In genomic region chr3:169116056-169116693, GRCh38 we compare ENCODE assay signal across 27 cellular contexts.
"Had no signal": no experiment of that assay in that cellular context is flagged by ENCODE, and none has a peak within 500 bp of the region (broad histone marks: within the 10 kb centered on the region; RNA-seq: fewer than 3 reads in every experiment).

No MANE protein-coding gene starts in this region.

- H3K27me3 ChIP-seq: suprapubic skin, tibial nerve had no signal

- H3K27me3 Mint-ChIP-seq: dendritic cell treated with granulocyte-macrophage colony-stimulating factor and Interleukin-4, amounts not matched to agents 40 ng/mL and 50 ng/mL, for 4 days; stimulated activated naive CD8-positive, alpha-beta T cell treated with anti-CD3 and anti-CD28 coated beads, Interleukin-15, amount 100 ng/mL, for 72 hours had no signal

- H3K27ac ChIP-seq: suprapubic skin, tibial nerve, WERI-Rb-1 had no signal

- ATAC-seq: activated CD8-positive, alpha-beta T cell treated with anti-CD3 and anti-CD28 coated beads, Interleukin-2, amount 10 ng/mL, durations not matched to agents 7 days and 5 days; activated naive CD4-positive, alpha-beta T cell treated with anti-CD3 and anti-CD28 coated beads, Interleukin-2, amount 50 U/mL, for 72 hours; naive thymus-derived CD4-positive, alpha-beta T cell; stimulated activated effector memory CD8-positive, alpha-beta T cell treated with anti-CD3 and anti-CD28 coated beads, Interleukin-12 subunit alpha, Interleukin-12 subunit beta, amount 100 ng/mL, for 72 hours; stimulated activated naive CD8-positive, alpha-beta T cell treated with anti-CD3 and anti-CD28 coated beads, Interleukin-15, amount 100 ng/mL, for 72 hours; T-cell had no signal

- H3K4me1 ChIP-seq: suprapubic skin, tibial nerve had no signal

- H3K4me3 Mint-ChIP-seq: activated CD8-positive, alpha-beta T cell treated with anti-CD3 and anti-CD28 coated beads, Interleukin-2, amount 10 ng/mL, durations not matched to agents 7 days and 5 days; activated T-helper 1 cell treated with anti-CD3 and anti-CD28 coated beads, Interleukin-12 subunit alpha, Interleukin-12 subunit beta, Interleukin-2, Interleukin-4 antibody, amounts not matched to agents 30 ng/mL and 10 ng/mL and 1 ng/mL, durations not matched to agents 14 hours and 24 hours and 36 hours; brain; dendritic cell treated with granulocyte-macrophage colony-stimulating factor and Interleukin-4, amounts not matched to agents 40 ng/mL and 50 ng/mL, for 4 days; naive thymus-derived CD4-positive, alpha-beta T cell; neural crest cell; stimulated activated effector memory CD8-positive, alpha-beta T cell treated with anti-CD3 and anti-CD28 coated beads, Interleukin-12 subunit alpha, Interleukin-12 subunit beta, amount 100 ng/mL, for 72 hours; stimulated activated naive CD8-positive, alpha-beta T cell treated with anti-CD3 and anti-CD28 coated beads, Interleukin-15, amount 100 ng/mL, for 72 hours; T-cell; T-helper 2 cell treated with Interferon-gamma antibody and Interleukin-4, amounts not matched to agents 5 μg/mL and 100 μg/mL, for 36 hours had no signal

- DNase-seq: activated CD4-positive, alpha-beta T cell treated with anti-CD3 and anti-CD28 coated beads, Interleukin-2, amount 50 U/mL, for 1 hour; activated CD4-positive, CD25-positive, alpha-beta regulatory T cell treated with anti-CD3 and anti-CD28 coated beads, Interleukin-2, amount 50 U/mL, for 72 hours; activated CD8-positive, alpha-beta T cell treated with anti-CD3 and anti-CD28 coated beads, Interleukin-2, amount 10 ng/mL, durations not matched to agents 7 days and 5 days; activated gamma-delta T cell treated with Interleukin-2 at 50 U/mL for 16 hours; aorta; effector CD8-positive, alpha-beta T cell; foreskin melanocyte; glutamatergic neuron; hypothalamus; mesendoderm; naive thymus-derived CD4-positive, alpha-beta T cell; occipital lobe; posterior cingulate gyrus; retina; stimulated activated CD4-positive, alpha-beta T cell treated with anti-CD3 and anti-CD28 coated beads, Interleukin-2, amount 100 ng/mL, for 24 hours; stimulated activated naive CD8-positive, alpha-beta T cell treated with anti-CD3 and anti-CD28 coated beads, Interleukin-15, amount 100 ng/mL, for 72 hours; T-cell; WERI-Rb-1 had no signal

- H3K4me1 Mint-ChIP-seq: brain; naive thymus-derived CD4-positive, alpha-beta T cell; stimulated activated effector memory CD8-positive, alpha-beta T cell treated with anti-CD3 and anti-CD28 coated beads, Interleukin-12 subunit alpha, Interleukin-12 subunit beta, amount 100 ng/mL, for 72 hours; stimulated activated naive CD8-positive, alpha-beta T cell treated with anti-CD3 and anti-CD28 coated beads, Interleukin-15, amount 100 ng/mL, for 72 hours; T-cell had no signal

- H3K27ac Mint-ChIP-seq: activated CD8-positive, alpha-beta T cell treated with anti-CD3 and anti-CD28 coated beads, Interleukin-2, amount 10 ng/mL, durations not matched to agents 7 days and 5 days; activated naive CD4-positive, alpha-beta T cell treated with anti-CD3 and anti-CD28 coated beads, Interleukin-2, amount 50 U/mL, for 72 hours; activated T-helper 1 cell treated with anti-CD3 and anti-CD28 coated beads, Interleukin-12 subunit alpha, Interleukin-12 subunit beta, Interleukin-2, Interleukin-4 antibody, amounts not matched to agents 30 ng/mL and 10 ng/mL and 1 ng/mL, durations not matched to agents 14 hours and 24 hours and 36 hours; brain; dendritic cell treated with granulocyte-macrophage colony-stimulating factor and Interleukin-4, amounts not matched to agents 40 ng/mL and 50 ng/mL, for 4 days; naive thymus-derived CD4-positive, alpha-beta T cell; stimulated activated effector memory CD8-positive, alpha-beta T cell treated with anti-CD3 and anti-CD28 coated beads, Interleukin-12 subunit alpha, Interleukin-12 subunit beta, amount 100 ng/mL, for 72 hours; stimulated activated naive CD8-positive, alpha-beta T cell treated with anti-CD3 and anti-CD28 coated beads, Interleukin-15, amount 100 ng/mL, for 72 hours; T-cell; T-helper 2 cell treated with Interferon-gamma antibody and Interleukin-4, amounts not matched to agents 5 μg/mL and 100 μg/mL, for 36 hours had no signal

- H3K9me3 ChIP-seq: suprapubic skin, tibial nerve had no signal

- H3K36me3 ChIP-seq: suprapubic skin, tibial nerve, WERI-Rb-1 had no signal

- H3K36me3 Mint-ChIP-seq: activated naive CD4-positive, alpha-beta T cell treated with anti-CD3 and anti-CD28 coated beads, Interleukin-2, amount 50 U/mL, for 72 hours; brain; naive thymus-derived CD4-positive, alpha-beta T cell; stimulated activated effector memory CD8-positive, alpha-beta T cell treated with anti-CD3 and anti-CD28 coated beads, Interleukin-12 subunit alpha, Interleukin-12 subunit beta, amount 100 ng/mL, for 72 hours; T-cell had no signal

- H3K9me3 Mint-ChIP-seq: activated naive CD4-positive, alpha-beta T cell treated with anti-CD3 and anti-CD28 coated beads, Interleukin-2, amount 50 U/mL, for 72 hours; activated T-helper 1 cell treated with anti-CD3 and anti-CD28 coated beads, Interleukin-12 subunit alpha, Interleukin-12 subunit beta, Interleukin-2, Interleukin-4 antibody, amounts not matched to agents 30 ng/mL and 10 ng/mL and 1 ng/mL, durations not matched to agents 14 hours and 24 hours and 36 hours; brain; dendritic cell treated with granulocyte-macrophage colony-stimulating factor and Interleukin-4, amounts not matched to agents 40 ng/mL and 50 ng/mL, for 4 days; neural crest cell; stimulated activated effector memory CD8-positive, alpha-beta T cell treated with anti-CD3 and anti-CD28 coated beads, Interleukin-12 subunit alpha, Interleukin-12 subunit beta, amount 100 ng/mL, for 72 hours; stimulated activated naive CD8-positive, alpha-beta T cell treated with anti-CD3 and anti-CD28 coated beads, Interleukin-15, amount 100 ng/mL, for 72 hours; T-cell; T-helper 2 cell treated with Interferon-gamma antibody and Interleukin-4, amounts not matched to agents 5 μg/mL and 100 μg/mL, for 36 hours had no signal

- H3K4me3 ChIP-seq: suprapubic skin, tibial nerve had no signal
